In the genomic region with DNA sequence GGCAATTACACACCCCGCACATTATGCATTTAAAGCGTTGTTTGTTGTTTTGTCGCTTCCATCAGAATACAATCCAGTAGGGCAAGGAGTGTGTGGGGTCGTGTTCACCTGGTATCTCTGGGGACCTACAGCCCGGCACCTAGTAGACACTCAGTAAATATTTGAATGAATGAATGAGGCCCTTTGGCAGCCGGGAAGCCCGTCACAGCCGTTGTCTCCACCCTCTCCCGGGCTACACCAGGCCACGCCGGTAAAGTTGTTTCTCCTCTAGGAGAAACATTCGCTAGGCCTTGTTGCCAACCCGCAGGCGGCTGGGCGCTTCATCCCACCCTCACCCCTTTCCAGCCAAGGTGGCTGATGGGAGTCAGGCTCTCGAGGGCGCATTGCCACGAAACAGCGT, we compare ENCODE assay signal across 7 cellular contexts. TPM values are rescaled to one million over a fixed set of nuclear protein-coding genes. Genes with fewer than 3 reads are reported as not detected.
DNase-seq lines count a peak whose midpoint lies in the region; ATAC-seq, FAIRE-seq and TF ChIP-seq lines count a peak whose summit lies in the region.

No MANE protein-coding gene starts in this region.

- intact Hi-C loops in OCI-LY7 (cut with micrococcal nuclease; ENCODE audit: unreplicated experiment): loop anchor here (2.0 to 10.0 kb wide), 7 partner anchors 47 to 851 kb away; a partner anchor contains a TSS

- no peak overlapping the region for H3K14ac ChIP-seq in H1 (ENCODE audit: insufficient read length)

- H2BK15ac ChIP-seq in H1 (ENCODE audit: low read length): peak overlapping the region; percentile 31; the same call in 1 of the 2 replicates

- H3K27ac ChIP-seq in OCI-LY7 (ENCODE audit: low read depth, low read length, poor library complexity, severe bottlenecking): peak overlapping the region; percentile 72
- H3K27ac ChIP-seq in H1 (ENCODE audit: low read depth, low read length): no peak overlapping the region; the same call in 1 of the 2 replicates

- 0 out of 2 replicates have a peak, but pooled peaks cover 5% of the 10 kb centered on the region for H3K79me2 ChIP-seq in OCI-LY7 (ENCODE audit: insufficient read depth, low read depth, low read length)
- no peaks in the 10 kb centered on the region for H3K79me2 ChIP-seq in H1 (ENCODE audit: control insufficient read depth in 1 of 2, insufficient read depth in 2 of 2, low read length in 2 of 2)

- peak overlapping the region; percentile 96 for H4K8ac ChIP-seq in H1 (ENCODE audit: extremely low read depth, insufficient read depth, low read length)

- DNase-seq in HFFc6 (peak; percentile 47), OCI-LY7 (ENCODE audit: low spot score) (no peak), H1 (ENCODE audit: low read depth in 1 of 2, low spot score in 2 of 2) (no peak), naive B cell (no peak), GM19238 (ENCODE audit: insufficient read length, low spot score) (no peak)

- no peaks in the 10 kb centered on the region for H3K36me3 Mint-ChIP-seq in HFFc6 (ENCODE audit: low read depth)
- H3K36me3 Mint-ChIP-seq in naive B cell: no peaks in the 10 kb centered on the region

- H3K23me2 ChIP-seq in H1 (ENCODE audit: low read depth, low read length): peaks cover 12% of the 10 kb centered on the region; the same call in 1 of the 2 replicates

- H4K20me1 ChIP-seq in OCI-LY7 (ENCODE audit: insufficient read depth, low read length) (no peaks in the 10 kb centered on the region), H1 (replicated peaks in 1 of 2; ENCODE audit: control insufficient read depth in 1 of 2, insufficient read depth in 2 of 2, low read length in 2 of 2) (no peaks in the 10 kb centered on the region)

- H3K4me1 Mint-ChIP-seq in HFFc6 (ENCODE audit: low read depth) (peaks cover 38% of the 10 kb centered on the region), naive B cell (peaks cover 20 to 40% (median 27%) of the 10 kb centered on the region in 3 donors)

- H2BK12ac ChIP-seq in H1 (ENCODE audit: low read depth, low read length): peak overlapping the region; percentile 60; the same call in 1 of the 2 replicates

- TF ChIP-seq RAD21 in H1 (IDR thresholded peaks at IDR 0.05 in 1 of 2, conservative IDR thresholded peaks at IDR 0.05 in 1 of 2; ENCODE audit: low read depth in 2 of 2, low read length in 2 of 2): no peak

- H3K23ac ChIP-seq in H1 (ENCODE audit: insufficient read length): no peak overlapping the region

- BruUV-seq in OCI-LY7 (replicated peaks; lab: Mats Ljungman, UMichigan): no TSS peak

- H4K5ac ChIP-seq in H1 (ENCODE audit: insufficient read length, low read depth, low read length): no peak overlapping the region

- peak overlapping the region; percentile 50 for H2BK120ac ChIP-seq in H1 (replicated peaks; ENCODE audit: low read depth, low read length)

- H3K27ac Mint-ChIP-seq in HFFc6 (peak overlapping the region; percentile 96), naive B cell (peak overlapping the region; percentile 59 to 99 (median 92))

- H3K79me1 ChIP-seq in H1 (ENCODE audit: low read depth, low read length): no peaks in the 10 kb centered on the region

- H3K9me3 ChIP-seq in OCI-LY7 (ENCODE audit: low read length): no peaks in the 10 kb centered on the region
- no peaks in the 10 kb centered on the region for H3K9me3 ChIP-seq in H1 (ENCODE audit: insufficient read depth in 2 of 2, low read depth in 1 of 2, low read length in 1 of 2)

- H3K4me1 ChIP-seq in OCI-LY7 (ENCODE audit: insufficient read depth, low read length, poor library complexity, severe bottlenecking): peaks cover 31% of the 10 kb centered on the region
- H3K4me1 ChIP-seq in H1 (replicated peaks in 1 of 4; ENCODE audit: control insufficient read depth in 3 of 4, insufficient read depth in 4 of 4, low read length in 3 of 4): peaks cover 0 to 3% (median 1%) of the 10 kb centered on the region in 4 experiments; a peak in 2 of 7 replicates

- no peak overlapping the region for H3K56ac ChIP-seq in H1 (replicated peaks; ENCODE audit: insufficient read length, low read depth, low read length)

- H3K9me3 Mint-ChIP-seq in HFFc6 (no peaks in the 10 kb centered on the region), naive B cell (no peaks in the 10 kb centered on the region)

- peak overlapping the region in 3 of 4 experiments; percentile 8 to 73 (median 64); a peak in 5 of 7 replicates for H3K9ac ChIP-seq in H1 (replicated peaks in 1 of 4; ENCODE audit: extremely low read depth in 1 of 4, low read depth in 3 of 4, low read length in 3 of 4)

- H3K4ac ChIP-seq in H1 (replicated peaks; ENCODE audit: insufficient read length, low read depth, low read length): no peak overlapping the region

- no peak overlapping the region for H2AK5ac ChIP-seq in H1 (ENCODE audit: low read depth, low read length)

- no peak for FAIRE-seq in H1 (lab: Jason Lieb, UNC)

- peak overlapping the region; percentile 5 for H4K91ac ChIP-seq in H1 (replicated peaks; ENCODE audit: insufficient read length, low read length)

- H3K4me2 ChIP-seq in OCI-LY7 (ENCODE audit: low read length) (peak overlapping the region; percentile 88), H1 (ENCODE audit: insufficient read depth in 1 of 2, low read depth in 2 of 2, low read length in 2 of 2) (peak overlapping the region; percentile 62 to 99)

- 0 out of 2 replicates have a peak overlapping the region, but pooled peaks have one; percentile 50 for H2BK20ac ChIP-seq in H1 (ENCODE audit: low read length)

- WGBS in H1 (ENCODE audit: extremely low coverage in 1 of 2, insufficient coverage in 1 of 2, insufficient read length in 1 of 2, insufficient replicate concordance in 2 of 2, low coverage in 1 of 2, low lambda C conversion rate in 2 of 2, missing lambda C conversion rate in 1 of 2), 2 experiments: 16% methylated on average over 19 of the region's 19 CpGs; no CpG with 5 or more reads in 1 of the 2 experiments

- TF ChIP-seq POLR2A in H1 (IDR thresholded peaks at IDR 0.05; ENCODE audit: control extremely low read depth in 1 of 2, low read depth in 2 of 2, low read length in 2 of 2): no peak

- TF ChIP-seq EP300 in H1 (IDR thresholded peaks at IDR 0.05; ENCODE audit: borderline replicate concordance in 1 of 2, low read depth in 2 of 2, low read length in 2 of 2): no peak

- H3K9me2 ChIP-seq in OCI-LY7 (ENCODE audit: insufficient read depth, low read length): no peaks in the 10 kb centered on the region

- peak overlapping the region; percentile 91 for H3K4me3 Mint-ChIP-seq in HFFc6
- peak overlapping the region; percentile 89 to 98 (median 94) for H3K4me3 Mint-ChIP-seq in naive B cell

- H2BK5ac ChIP-seq in H1 (ENCODE audit: low read depth, low read length): peak overlapping the region; percentile 57; the same call in 1 of the 2 replicates

- H2AFZ ChIP-seq in OCI-LY7 (ENCODE audit: low read length): peak overlapping the region; percentile 88
- H2AFZ ChIP-seq in H1 (ENCODE audit: low read length): peak overlapping the region; percentile 76

- no peak for TF ChIP-seq CTCF in GM12875 (IDR thresholded peaks at IDR 0.05; ENCODE audit: borderline replicate concordance, insufficient read depth, low read depth, low read length)
- TF ChIP-seq CTCF in HFFc6 (IDR thresholded peaks at IDR 0.05): no peak
- TF ChIP-seq CTCF in OCI-LY7 (conservative IDR thresholded peaks at IDR 0.05; ENCODE audit: low read length): no peak
- TF ChIP-seq CTCF in H1 (IDR thresholded peaks at IDR 0.05; ENCODE audit: control extremely low read depth in 1 of 3, insufficient read depth in 1 of 3, low read depth in 1 of 3, low read length in 3 of 3): no peak

- H3K36me3 ChIP-seq in OCI-LY7 (ENCODE audit: insufficient read depth, low read length): no peaks in the 10 kb centered on the region
- H3K36me3 ChIP-seq in H1 (ENCODE audit: control insufficient read depth in 2 of 4, insufficient read depth in 4 of 4, low read length in 3 of 4): no peaks in the 10 kb centered on the region

- POLR2A ChIA-PET in OCI-LY7 (lab: Charles Lee): interaction anchor here (0.6 to 3.1 kb wide), 4 partner anchors 167 to 635 kb away, joined by 3 to 15 read pairs (median 4); no protein-coding TSS in a partner anchor
- POLR2A ChIA-PET in H1 (lab: Charles Lee; ENCODE audit: partially characterized antibody): interaction anchor here (2.2 kb wide), 1 partner anchor 191 kb away, joined by 10 read pairs; a partner anchor contains a TSS

- peak overlapping the region; percentile 75 for H3K4me3 ChIP-seq in GM12875 (ENCODE audit: low read depth, low read length)
- H3K4me3 ChIP-seq in OCI-LY7 (ENCODE audit: low read depth, low read length, poor library complexity, severe bottlenecking): peak overlapping the region; percentile 72
- peak overlapping the region; percentile 50 to 83 (median 68) for H3K4me3 ChIP-seq in H1 (ENCODE audit: extremely low read depth in 1 of 4, insufficient read depth in 2 of 4, low read depth in 3 of 4, low read length in 4 of 4)

- CTCF ChIA-PET in OCI-LY7 (lab: Charles Lee; ENCODE audit: unreplicated experiment) (no interaction called here), H1 (lab: Charles Lee; ENCODE audit: partially characterized antibody) (interaction anchor here (1.3 to 7.0 kb wide), 4 partner anchors 9 to 223 kb away, joined by 3 to 76 read pairs (median 4); no protein-coding TSS in a partner anchor)

- peaks cover 0 to 10% (median 4%) of the 10 kb centered on the region in 4 experiments; a peak in 3 of 7 replicates for H3K27me3 ChIP-seq in H1 (replicated peaks in 1 of 4; ENCODE audit: control insufficient read depth in 3 of 4, extremely low read depth in 1 of 4, insufficient read depth in 3 of 4, low read length in 3 of 4)

- no peak for ATAC-seq in naive B cell (ENCODE audit: low read depth in 2 of 2)
- ATAC-seq in GM18858 (IDR thresholded peaks at IDR 0.05; ENCODE audit: unreplicated experiment): no peak

- H3K27me3 Mint-ChIP-seq in HFFc6 (ENCODE audit: insufficient read depth): no peaks in the 10 kb centered on the region; the same call in 1 of the 2 replicates
- no peaks in the 10 kb centered on the region for H3K27me3 Mint-ChIP-seq in naive B cell

- H3K18ac ChIP-seq in H1 (ENCODE audit: extremely low read depth, low read length): peak overlapping the region; percentile 34; the same call in 1 of the 2 replicates

RNA-seq across cellular contexts. Expression of a gene that starts 0.9 kb away (rescaled TPM):
- total RNA-seq in HFFc6 (2021; fragmentation: NEBNext Ultra II Directional; extraction: Animal tissue kit (Norgen Biotek cat#: 25700)): 1 to 10 TPM; 5.0 to 6.5 (median 6.0) TPM
- total RNA-seq in OCI-LY7 (2014; rRNA removed; shearing (Covaris generic)): 3.7 and 4.4 TPM in 2 replicates
- 11.4 and 12.5 TPM in 2 replicates for total RNA-seq in OCI-LY7 (2022)
- total RNA-seq in H1 (2021; fragmentation: NEBNext Ultra II Directional; extraction: Animal tissue kit (Norgen Biotek cat#: 25700)): 2.0 and 2.1 TPM in 2 replicates
- 0.50 and 0.55 TPM in 2 replicates for polyA plus RNA-seq in H1 (2011; rRNA removed)
- 0.75 TPM for polyA plus RNA-seq in H1 (2011; cell fraction: cytosol; rRNA removed)
- polyA plus RNA-seq in H1 (2011; cell fraction: nucleus; rRNA removed): 0.71 TPM
- 0.69 to 1.2 TPM (median 0.77 TPM) in 4 replicates for polyA plus RNA-seq in H1 (2012, experiment 1 of 2)
- polyA plus RNA-seq in H1 (2012, experiment 2 of 2): not detected
- 1.5 TPM for polyA plus RNA-seq in H1 (2013, experiment 1 of 2)
- 1.2 TPM for polyA plus RNA-seq in H1 (2013, experiment 2 of 2)
- polyA minus RNA-seq in H1 (2011; rRNA and poly(A)+ RNA removed): 2.6 and 4.1 TPM in 2 replicates
- polyA minus RNA-seq in H1 (2011; cell fraction: cytosol; rRNA and poly(A)+ RNA removed): 1.4 TPM
- 6.5 TPM for polyA minus RNA-seq in H1 (2011; cell fraction: nucleus; rRNA and poly(A)+ RNA removed)
- polyA plus RNA-seq in naive B cell (ENCODE audit: low read depth in 6 of 6): 10 to 100 TPM in 4 of 6 donors, 1 to 10 TPM in 2; 4.9 to 16.3 (median 12.5) TPM
